Comparison of ENCODE assay signal across 13 cellular contexts in genomic region chr1:201721131-201722049, GRCh38.
DNase-seq lines count a peak whose midpoint lies in the region; ATAC-seq, FAIRE-seq and TF ChIP-seq lines count a peak whose summit lies in the region.
"Had no signal": no experiment of that assay in that cellular context is flagged by ENCODE, and none has a peak within 500 bp of the region (broad histone marks: within the 10 kb centered on the region; RNA-seq: fewer than 3 reads in every experiment).

No MANE protein-coding gene starts in this region.

- H3K9ac ChIP-seq in duodenal mucosa (ENCODE audit: low read depth in 1 of 2, low read length in 2 of 2): peak overlapping the region in 1 of 2 donors; percentile 11

- no peaks in the 10 kb centered on the region for H3K36me3 ChIP-seq in duodenal mucosa (ENCODE audit: control insufficient read depth in 1 of 2, insufficient read depth in 2 of 2, low read length in 2 of 2)

- TF ChIP-seq CTCF in nephron (IDR thresholded peaks at IDR 0.05; ENCODE audit: unreplicated experiment in 3 of 3): no peak

- H3K27me3 Mint-ChIP-seq in nephron (ENCODE audit: low read depth): no peaks in the 10 kb centered on the region
- no peaks in the 10 kb centered on the region for H3K27me3 Mint-ChIP-seq in activated T-helper 17 cell treated with anti-CD3 and anti-CD28 coated beads, Interleukin-2, amount 50 U/mL, for 72 hours

- DNase-seq in A172 (ENCODE audit: low spot score) (peak; percentile 40), LoVo (ENCODE audit: low spot score) (peak; percentile 38), MV-4-11 (lab: John Stamatoyannopoulos, UW) (no peak), H54 (ENCODE audit: insufficient read length, low spot score) (no peak)
- DNase-seq: activated CD4-positive, alpha-beta T cell treated with anti-CD3 and anti-CD28 coated beads for 1 hour; activated naive CD8-positive, alpha-beta T cell treated with anti-CD3 and anti-CD28 coated beads, Interleukin-2, amount 10 ng/mL, durations not matched to agents 7 days and 5 days; upper lobe of left lung had no signal

- FAIRE-seq in H54 (lab: Jason Lieb, UNC): no peak
- FAIRE-seq: GM12892 had no signal

- H3K4me1 Mint-ChIP-seq in nephron: peaks cover 63% of the 10 kb centered on the region
- no peaks in the 10 kb centered on the region for H3K4me1 Mint-ChIP-seq in activated T-helper 17 cell treated with anti-CD3 and anti-CD28 coated beads, Interleukin-2, amount 50 U/mL, for 72 hours
- H3K4me1 Mint-ChIP-seq: activated naive CD8-positive, alpha-beta T cell treated with anti-CD3 and anti-CD28 coated beads, Interleukin-2, amount 10 ng/mL, durations not matched to agents 7 days and 5 days had no signal

- H3K4me1 ChIP-seq in duodenal mucosa (ENCODE audit: control insufficient read depth in 1 of 2, insufficient read depth in 2 of 2, low read length in 2 of 2): peaks cover 18 to 21% of the 10 kb centered on the region in 2 donors

- peak overlapping the region; percentile 86 to 95 (median 91) for H3K27ac Mint-ChIP-seq in nephron
- no peak overlapping the region for H3K27ac Mint-ChIP-seq in activated T-helper 17 cell treated with anti-CD3 and anti-CD28 coated beads, Interleukin-2, amount 50 U/mL, for 72 hours
- H3K27ac Mint-ChIP-seq: activated naive CD8-positive, alpha-beta T cell treated with anti-CD3 and anti-CD28 coated beads, Interleukin-2, amount 10 ng/mL, durations not matched to agents 7 days and 5 days had no signal

- no peak for TF ChIP-seq POLR2A in H54 (IDR thresholded peaks at IDR 0.05; ENCODE audit: low read depth, low read length)

- H3K27ac ChIP-seq in duodenal mucosa (ENCODE audit: low read depth, low read length): peak overlapping the region; percentile 34
- H3K27ac ChIP-seq: C4-2B had no signal

- H3K4me3 Mint-ChIP-seq in nephron: peak overlapping the region; percentile 9 to 37 (median 14)
- H3K4me3 Mint-ChIP-seq in activated T-helper 17 cell treated with anti-CD3 and anti-CD28 coated beads, Interleukin-2, amount 50 U/mL, for 72 hours: no peak overlapping the region
- H3K4me3 Mint-ChIP-seq: activated naive CD8-positive, alpha-beta T cell treated with anti-CD3 and anti-CD28 coated beads, Interleukin-2, amount 10 ng/mL, durations not matched to agents 7 days and 5 days had no signal

- no peak for ATAC-seq in HG03354 (IDR thresholded peaks at IDR 0.05; ENCODE audit: poor library complexity, severe bottlenecking, unreplicated experiment)
- no peak for ATAC-seq in activated T-helper 17 cell treated with anti-CD3 and anti-CD28 coated beads, Interleukin-2, amount 50 U/mL, for 72 hours (replicated peaks)

- H3K9me3 ChIP-seq in duodenal mucosa (ENCODE audit: control insufficient read depth in 1 of 2, low read length in 2 of 2): no peaks in the 10 kb centered on the region
- H3K9me3 ChIP-seq: upper lobe of left lung had no signal

- no peak overlapping the region for H3K4me3 ChIP-seq in duodenal mucosa (ENCODE audit: low read depth in 1 of 2, low read length in 2 of 2)
- H3K4me3 ChIP-seq: upper lobe of left lung had no signal

- no peaks in the 10 kb centered on the region for H3K9me3 Mint-ChIP-seq in nephron
- no peaks in the 10 kb centered on the region for H3K9me3 Mint-ChIP-seq in activated T-helper 17 cell treated with anti-CD3 and anti-CD28 coated beads, Interleukin-2, amount 50 U/mL, for 72 hours
- H3K9me3 Mint-ChIP-seq: activated naive CD8-positive, alpha-beta T cell treated with anti-CD3 and anti-CD28 coated beads, Interleukin-2, amount 10 ng/mL, durations not matched to agents 7 days and 5 days had no signal

- H3K36me3 Mint-ChIP-seq in nephron (ENCODE audit: low read depth): peaks cover 23% of the 10 kb centered on the region
- H3K36me3 Mint-ChIP-seq in activated T-helper 17 cell treated with anti-CD3 and anti-CD28 coated beads, Interleukin-2, amount 50 U/mL, for 72 hours (ENCODE audit: low read depth): no peaks in the 10 kb centered on the region
- H3K36me3 Mint-ChIP-seq: activated naive CD8-positive, alpha-beta T cell treated with anti-CD3 and anti-CD28 coated beads, Interleukin-2, amount 10 ng/mL, durations not matched to agents 7 days and 5 days had no signal

- no peaks in the 10 kb centered on the region for H3K27me3 ChIP-seq in duodenal mucosa (ENCODE audit: control insufficient read depth in 1 of 2, insufficient read depth in 2 of 2, low read length in 2 of 2)
- H3K27me3 ChIP-seq: upper lobe of left lung had no signal

Comparison
In these comparisons a context has a peak if more than half of its experiments do, and no peak if none do; other contexts are left out.
1. DNase-seq: peak in A172 (single experiment) and LoVo (single experiment); none in MV-4-11 (single experiment) and H54 (single experiment).